In the genomic region with DNA sequence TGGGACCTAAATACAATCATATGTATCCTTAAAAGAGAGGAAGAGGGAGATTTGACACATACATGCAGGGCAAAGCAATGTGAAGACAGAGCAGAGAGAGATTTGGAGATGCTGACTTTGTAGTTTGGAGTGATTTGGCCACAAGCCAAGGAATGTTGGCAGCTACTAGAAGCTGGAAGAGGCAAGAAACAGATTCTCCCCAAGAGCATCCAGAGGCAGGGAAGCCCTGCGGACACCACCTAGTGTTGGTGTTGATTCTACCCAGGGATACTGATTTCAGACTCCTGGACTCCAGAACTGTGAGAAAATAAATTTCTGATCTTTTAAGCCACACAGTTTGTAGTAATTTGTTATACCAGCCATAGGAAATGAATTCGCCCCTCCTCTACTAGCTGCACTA, we compare ENCODE assay signal across 10 cellular contexts.
DNase-seq lines count a peak whose midpoint lies in the region; ATAC-seq and TF ChIP-seq lines count a peak whose summit lies in the region.
"Had no signal": no experiment of that assay in that cellular context is flagged by ENCODE, and none has a peak within 500 bp of the region (broad histone marks: within the 10 kb centered on the region; RNA-seq: fewer than 3 reads in every experiment).

No MANE protein-coding gene starts in this region.

- H3K27me3 ChIP-seq in neuronal stem cell (ENCODE audit: control insufficient read depth in 3 of 3, insufficient read depth in 3 of 3, low read depth in 1 of 3, low read length in 3 of 3) (no peaks in the 10 kb centered on the region), ascending aorta (no peaks in the 10 kb centered on the region)

- DNase-seq in AG09319 (ENCODE audit: extremely low read depth, low read depth) = peak; percentile 36
- peak; percentile 12 for DNase-seq in NCI-H2029 (lab: John Stamatoyannopoulos, UW)
- peak; percentile 35 for DNase-seq in cerebellar cortex (ENCODE audit: low spot score)
- peak; percentile 41 to 58 for DNase-seq in lung microvascular endothelial cell (ENCODE audit: low read depth in 2 of 2)
- no peak for DNase-seq in neuronal stem cell (ENCODE audit: low spot score)
- DNase-seq in ascending aorta (ENCODE audit: low spot score in 2 of 2) = no peak
- no peak for DNase-seq in NCI-H526 (lab: John Stamatoyannopoulos, UW)
- DNase-seq: GF-D8 had no signal

- peak; percentile 26 for TF ChIP-seq CTCF in AG09319 (IDR thresholded peaks at IDR 0.05; ENCODE audit: low read depth, low read length)
- no peak for TF ChIP-seq CTCF in ascending aorta (IDR thresholded peaks at IDR 0.05)

- H3K14ac ChIP-seq in neuronal stem cell (ENCODE audit: low read length) = no peak overlapping the region

- H3K36me3 ChIP-seq in neuronal stem cell (replicated peaks in 1 of 2; ENCODE audit: control insufficient read depth in 2 of 2, insufficient read depth in 2 of 2, low read length in 2 of 2) (no peaks in the 10 kb centered on the region), ascending aorta (no peaks in the 10 kb centered on the region)

- no CpG with 5 or more reads among the region's 2 CpGs for WGBS in neuronal stem cell (ENCODE audit: extremely low coverage in 2 of 2, insufficient read length in 2 of 2, insufficient replicate concordance in 1 of 2), 2 donors

- H2BK15ac ChIP-seq in neuronal stem cell (ENCODE audit: low read length) = no peak overlapping the region

- no peak overlapping the region for H3K23ac ChIP-seq in neuronal stem cell (ENCODE audit: low read depth, low read length, poor library complexity)

- H3K9ac ChIP-seq in neuronal stem cell (ENCODE audit: low read depth, low read length, poor library complexity) = no peak overlapping the region

- no peak overlapping the region for H3K4me2 ChIP-seq in neuronal stem cell (ENCODE audit: insufficient read depth, low read length, poor library complexity, severe bottlenecking)
- H3K4me2 ChIP-seq: PC-9 had no signal

- no peak overlapping the region for H2AK5ac ChIP-seq in neuronal stem cell (ENCODE audit: low read depth, low read length)

- no peaks in the 10 kb centered on the region for H3K79me1 ChIP-seq in neuronal stem cell (ENCODE audit: low read depth, low read length)

- no peak overlapping the region for H4K91ac ChIP-seq in neuronal stem cell (ENCODE audit: low read depth, low read length, poor library complexity)

- no peak overlapping the region for H2BK12ac ChIP-seq in neuronal stem cell (ENCODE audit: low read length)

- peaks cover 0 to 5% of the 10 kb centered on the region in 2 donors for H3K4me1 ChIP-seq in neuronal stem cell (ENCODE audit: control insufficient read depth in 2 of 2, insufficient read depth in 1 of 2, low read depth in 1 of 2, low read length in 2 of 2)
- peaks cover 4 to 17% of the 10 kb centered on the region in 2 donors for H3K4me1 ChIP-seq in ascending aorta

- no peak overlapping the region for H3K18ac ChIP-seq in neuronal stem cell (ENCODE audit: low read length)

- peaks cover 0 to 8% of the 10 kb centered on the region in 2 donors for H3K9me3 ChIP-seq in neuronal stem cell (replicated peaks in 1 of 2; ENCODE audit: control insufficient read depth in 2 of 2, insufficient read depth in 1 of 2, low read depth in 1 of 2, low read length in 2 of 2)
- H3K9me3 ChIP-seq in ascending aorta = no peaks in the 10 kb centered on the region

- H3K4ac ChIP-seq in neuronal stem cell (ENCODE audit: low read length) = no peak overlapping the region

- H3K4me3 ChIP-seq in neuronal stem cell (ENCODE audit: low read length in 2 of 2) (no peak overlapping the region), ascending aorta (no peak overlapping the region)
- H3K4me3 ChIP-seq: PC-9 had no signal

- H2BK5ac ChIP-seq in neuronal stem cell (ENCODE audit: low read length) = no peak overlapping the region

- intact Hi-C loops in ascending aorta (cut with DNase I) = no loop called here

- H4K8ac ChIP-seq in neuronal stem cell (ENCODE audit: low read depth, low read length) = no peak overlapping the region

- ATAC-seq in HG03520 (IDR thresholded peaks at IDR 0.05; ENCODE audit: unreplicated experiment) = no peak

- no peak overlapping the region for H2AFZ ChIP-seq in neuronal stem cell (ENCODE audit: low read length)
- H2AFZ ChIP-seq: PC-9 had no signal

- no peak overlapping the region for H3K27ac ChIP-seq in neuronal stem cell (replicated peaks; ENCODE audit: low read length)
- H3K27ac ChIP-seq in ascending aorta = no peak overlapping the region
- H3K27ac ChIP-seq: PC-9 had no signal

- H2BK120ac ChIP-seq in neuronal stem cell (ENCODE audit: low read depth, low read length) = no peak overlapping the region

Comparison
In these comparisons a context has a peak if more than half of its experiments do, and no peak if none do; other contexts are left out.
1. DNase-seq: peak in AG09319 (single experiment), NCI-H2029 (single experiment), cerebellar cortex (single experiment) and lung microvascular endothelial cell (2 of 2); none in neuronal stem cell (single experiment), ascending aorta (0 of 2) and NCI-H526 (0 of 2).